Comparison of ENCODE assay signal across 11 cellular contexts in the genomic region with DNA sequence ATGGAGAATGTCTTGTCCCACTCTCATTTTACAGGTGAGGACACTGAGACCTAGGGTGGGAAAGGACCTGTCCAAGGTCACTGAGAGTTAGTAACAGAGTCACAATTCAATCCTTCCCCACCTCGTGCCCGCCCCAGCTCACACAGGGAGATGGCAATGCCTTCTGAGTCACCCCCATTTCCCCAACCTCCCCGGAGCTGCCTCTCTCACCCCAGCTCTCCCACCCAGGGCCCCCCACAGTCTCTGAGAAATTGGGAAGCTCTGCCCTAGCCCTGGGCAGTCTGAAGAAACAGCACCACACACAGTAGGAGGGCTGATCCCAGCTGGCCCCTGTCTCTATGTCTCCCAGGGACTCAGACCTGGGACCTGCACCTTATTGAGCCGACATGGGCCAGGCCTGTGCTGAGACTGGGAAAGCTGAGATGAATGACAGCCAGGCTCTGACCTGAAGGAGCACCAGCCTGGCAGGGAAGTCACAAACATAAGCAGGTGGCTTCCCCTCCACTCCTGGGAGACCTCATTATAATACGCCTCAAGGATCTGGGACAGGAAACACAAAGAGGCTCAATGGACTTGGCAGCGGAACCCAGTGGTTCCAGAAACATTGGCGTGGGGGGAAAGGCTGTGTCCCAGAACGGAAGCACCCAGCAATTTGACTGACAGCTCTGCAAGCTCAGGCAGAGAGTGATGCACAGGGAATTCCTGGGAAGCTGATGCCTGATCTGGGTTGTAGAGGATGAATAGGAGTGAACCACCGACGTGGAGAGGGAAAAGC. TPM values are rescaled to one million over a fixed set of nuclear protein-coding genes. Genes with fewer than 3 reads are reported as not detected.
DNase-seq lines count a peak whose midpoint lies in the region; TF ChIP-seq lines count a peak whose summit lies in the region.
"Had no signal": no experiment of that assay in that cellular context is flagged by ENCODE, and none has a peak within 500 bp of the region (broad histone marks: within the 10 kb centered on the region; RNA-seq: fewer than 3 reads in every experiment).

No MANE protein-coding gene starts in this region.

- peaks cover 22% of the 10 kb centered on the region for H3F3A ChIP-seq in DOHH2 (ENCODE audit: control insufficient read depth, insufficient read depth)

- peak; percentile 90 for DNase-seq in NCI-H2171 treated with DMSO at 0.1 percent for 48 hours (lab: John Stamatoyannopoulos, UW)
- DNase-seq in activated naive CD4-positive, alpha-beta T cell treated with anti-CD3 and anti-CD28 coated beads, Interleukin-2, amount 10 ng/mL, durations not matched to agents 7 days and 5 days: peak; percentile 48
- peak; percentile 78 for DNase-seq in osteoblast (ENCODE audit: insufficient read length, low spot score, missing footprints)
- no peak for DNase-seq in RPMI8226
- no peak for DNase-seq in AG08396 (ENCODE audit: low spot score)
- no peak for DNase-seq in MG63
- DNase-seq: NCI-H1694 had no signal

- H4K20me1 ChIP-seq in DOHH2 (ENCODE audit: control insufficient read depth, insufficient read depth, low read depth, low read length): no peaks in the 10 kb centered on the region
- H4K20me1 ChIP-seq in osteoblast (ENCODE audit: insufficient read depth, low read length): no peaks in the 10 kb centered on the region

- H3K79me2 ChIP-seq in DOHH2 (ENCODE audit: control insufficient read depth, low read length) (peaks cover 6% of the 10 kb centered on the region), osteoblast (ENCODE audit: insufficient read depth, low read length) (no peaks in the 10 kb centered on the region)

- H3K36me3 Mint-ChIP-seq in activated naive CD4-positive, alpha-beta T cell treated with anti-CD3 and anti-CD28 coated beads, Interleukin-2, amount 10 ng/mL, durations not matched to agents 7 days and 5 days: peaks cover 59% of the 10 kb centered on the region

- H3K27me3 ChIP-seq in DOHH2 (ENCODE audit: control insufficient read depth, low read length): no peaks in the 10 kb centered on the region
- peaks cover 35% of the 10 kb centered on the region for H3K27me3 ChIP-seq in osteoblast (ENCODE audit: insufficient read depth, low read length)
- no peaks in the 10 kb centered on the region for H3K27me3 ChIP-seq in MG63

- H3K9me2 ChIP-seq in DOHH2 (replicated peaks; ENCODE audit: control insufficient read depth, low read length): no peaks in the 10 kb centered on the region

- H3K4me1 ChIP-seq in DOHH2 (ENCODE audit: control insufficient read depth, low read length): peaks cover 67% of the 10 kb centered on the region
- no peaks in the 10 kb centered on the region for H3K4me1 ChIP-seq in osteoblast (ENCODE audit: insufficient read depth, low read length)

- CTCF ChIA-PET in activated naive CD4-positive, alpha-beta T cell treated with anti-CD3 and anti-CD28 coated beads, Interleukin-2, amount 10 ng/mL, durations not matched to agents 7 days and 5 days (lab: Charles Lee): interaction anchor here (0.6 to 1.2 kb wide), 4 partner anchors 11 to 89 kb away, joined by 3 to 5 read pairs (median 3); no protein-coding TSS in a partner anchor

- peaks cover 3% of the 10 kb centered on the region for H3K9me3 Mint-ChIP-seq in activated naive CD4-positive, alpha-beta T cell treated with anti-CD3 and anti-CD28 coated beads, Interleukin-2, amount 10 ng/mL, durations not matched to agents 7 days and 5 days

- H3K36me3 ChIP-seq in DOHH2 (ENCODE audit: control insufficient read depth, low read length) (no peaks in the 10 kb centered on the region), osteoblast (ENCODE audit: insufficient read depth, low read length) (no peaks in the 10 kb centered on the region), MG63 (no peaks in the 10 kb centered on the region)

- no peak overlapping the region for H2AFZ ChIP-seq in osteoblast (ENCODE audit: low read length)

- H3K9me3 ChIP-seq in DOHH2 (ENCODE audit: control insufficient read depth, insufficient read depth, low read length): no peaks in the 10 kb centered on the region
- H3K9me3 ChIP-seq in osteoblast (ENCODE audit: low read depth, low read length): no peaks in the 10 kb centered on the region
- no peaks in the 10 kb centered on the region for H3K9me3 ChIP-seq in MG63

- H3K4me3 Mint-ChIP-seq in activated naive CD4-positive, alpha-beta T cell treated with anti-CD3 and anti-CD28 coated beads, Interleukin-2, amount 10 ng/mL, durations not matched to agents 7 days and 5 days: peak overlapping the region; percentile 73

- H3K27ac ChIP-seq in DOHH2 (ENCODE audit: low read depth, low read length): peak overlapping the region; percentile 53
- H3K27ac ChIP-seq in osteoblast (ENCODE audit: low read depth, low read length): no peak overlapping the region

- H3K4me2 ChIP-seq in DOHH2 (ENCODE audit: low read length) (peak overlapping the region; percentile 77), osteoblast (ENCODE audit: insufficient read depth, low read length) (no peak overlapping the region)

- H3K4me3 ChIP-seq in DOHH2 (ENCODE audit: low read length): peak overlapping the region; percentile 63
- H3K4me3 ChIP-seq in osteoblast (ENCODE audit: insufficient read depth, low read length): no peak overlapping the region
- no peak overlapping the region for H3K4me3 ChIP-seq in MG63

- TF ChIP-seq CTCF in DOHH2 (IDR thresholded peaks at IDR 0.05; ENCODE audit: low read depth, low read length, poor library complexity, severe bottlenecking) (no peak), osteoblast (IDR thresholded peaks at IDR 0.05; ENCODE audit: extremely low read depth, low read depth, low read length) (no peak)

- H3K27ac Mint-ChIP-seq in activated naive CD4-positive, alpha-beta T cell treated with anti-CD3 and anti-CD28 coated beads, Interleukin-2, amount 10 ng/mL, durations not matched to agents 7 days and 5 days: peak overlapping the region; percentile 94

- peaks cover 79% of the 10 kb centered on the region for H3K4me1 Mint-ChIP-seq in activated naive CD4-positive, alpha-beta T cell treated with anti-CD3 and anti-CD28 coated beads, Interleukin-2, amount 10 ng/mL, durations not matched to agents 7 days and 5 days

- H3K27me3 Mint-ChIP-seq in activated naive CD4-positive, alpha-beta T cell treated with anti-CD3 and anti-CD28 coated beads, Interleukin-2, amount 10 ng/mL, durations not matched to agents 7 days and 5 days: no peaks in the 10 kb centered on the region

RNA-seq across cellular contexts. Expression of a gene that starts 51.0 kb away (rescaled TPM):
- total RNA-seq in osteoblast: not detected in 2 replicates
- not detected in 2 replicates for total RNA-seq in MG63 (2014; rRNA removed; shearing (Covaris generic); ENCODE audit: low replicate concordance)
- total RNA-seq: bronchial epithelial cell, osteocyte, RPMI7951 had no signal

Comparison
In these comparisons a context has a peak if more than half of its experiments do, and no peak if none do; other contexts are left out.
1. DNase-seq: peak in NCI-H2171 treated with DMSO at 0.1 percent for 48 hours (single experiment), activated naive CD4-positive, alpha-beta T cell treated with anti-CD3 and anti-CD28 coated beads, Interleukin-2, amount 10 ng/mL, durations not matched to agents 7 days and 5 days (single experiment) and osteoblast (single experiment); none in RPMI8226 (single experiment), AG08396 (single experiment) and MG63 (single experiment).